ENCODE assay signal across 8 cellular contexts in genomic region chr12:27780612-27781408, GRCh38. TPM values are rescaled to one million over a fixed set of nuclear protein-coding genes. Genes with fewer than 3 reads are reported as not detected.
A peak's percentile ranks its signal among the peaks of the same experiment; 100 is the strongest.
DNase-seq lines count a peak whose midpoint lies in the region; ATAC-seq and TF ChIP-seq lines count a peak whose summit lies in the region.

No MANE protein-coding gene starts in this region.

- peaks cover 18% of the 10 kb centered on the region for H3K36me3 Mint-ChIP-seq in T-helper 2 cell treated with Interferon-gamma antibody and Interleukin-4, amounts not matched to agents 5 μg/mL and 100 μg/mL, for 36 hours (ENCODE audit: low read depth)
- peaks cover 6% of the 10 kb centered on the region for H3K36me3 Mint-ChIP-seq in dendritic cell treated with granulocyte-macrophage colony-stimulating factor and Interleukin-4, amounts not matched to agents 40 ng/mL and 50 ng/mL, for 4 days (ENCODE audit: low read depth)

- H2BK5ac ChIP-seq in mesendoderm (ENCODE audit: low read length), result no peak overlapping the region

- no peaks in the 10 kb centered on the region for H3K27me3 ChIP-seq in mesendoderm (ENCODE audit: insufficient read depth, low read length, poor library complexity)
- no peaks in the 10 kb centered on the region for H3K27me3 ChIP-seq in thoracic aorta (replicated peaks; ENCODE audit: insufficient read depth)

- H3K27ac ChIP-seq in mesendoderm (ENCODE audit: low read depth, low read length) (peak overlapping the region; percentile 92), thoracic aorta (peak overlapping the region; percentile 99)

- ATAC-seq in GM21576 (IDR thresholded peaks at IDR 0.05; ENCODE audit: unreplicated experiment), result peak; percentile 28
- no peak for ATAC-seq in thoracic aorta (ENCODE audit: insufficient number of reproducible peaks, low FRiP score, low read depth)

- no peak overlapping the region for H2AK5ac ChIP-seq in mesendoderm (ENCODE audit: low read length)

- no peak overlapping the region for H2BK15ac ChIP-seq in mesendoderm (replicated peaks; ENCODE audit: low read depth)

- peak overlapping the region; percentile 69 for H3K4me3 ChIP-seq in mesendoderm (ENCODE audit: low read length)
- peak overlapping the region; percentile 80 for H3K4me3 ChIP-seq in thoracic aorta

- no peak overlapping the region for H4K5ac ChIP-seq in mesendoderm (ENCODE audit: low read length)

- H3K18ac ChIP-seq in mesendoderm (ENCODE audit: low read length), result peak overlapping the region; percentile 62

- peaks cover 38% of the 10 kb centered on the region for H3K4me1 Mint-ChIP-seq in T-helper 2 cell treated with Interferon-gamma antibody and Interleukin-4, amounts not matched to agents 5 μg/mL and 100 μg/mL, for 36 hours (ENCODE audit: low read depth)
- peaks cover 27% of the 10 kb centered on the region for H3K4me1 Mint-ChIP-seq in dendritic cell treated with granulocyte-macrophage colony-stimulating factor and Interleukin-4, amounts not matched to agents 40 ng/mL and 50 ng/mL, for 4 days (ENCODE audit: low read depth)

- H3K4me3 Mint-ChIP-seq in T-helper 2 cell treated with Interferon-gamma antibody and Interleukin-4, amounts not matched to agents 5 μg/mL and 100 μg/mL, for 36 hours, result peak overlapping the region; percentile 83
- H3K4me3 Mint-ChIP-seq in dendritic cell treated with granulocyte-macrophage colony-stimulating factor and Interleukin-4, amounts not matched to agents 40 ng/mL and 50 ng/mL, for 4 days, result peak overlapping the region; percentile 82

- H3K4me2 ChIP-seq in mesendoderm (ENCODE audit: low read length), result peak overlapping the region; percentile 82

- no CpG with 5 or more reads among the region's 27 CpGs for WGBS in mesendoderm (ENCODE audit: extremely low coverage, insufficient coverage, low lambda C conversion rate)

- no peak overlapping the region for H4K8ac ChIP-seq in mesendoderm (ENCODE audit: low read depth, low read length)

- peaks cover 25% of the 10 kb centered on the region for H3K79me2 ChIP-seq in mesendoderm (ENCODE audit: control insufficient read depth, insufficient read depth, low read length)

- peak overlapping the region; percentile 85 for H3K9ac ChIP-seq in mesendoderm (ENCODE audit: low read length)

- intact Hi-C loops in dendritic cell treated with granulocyte-macrophage colony-stimulating factor and Interleukin-4, amounts not matched to agents 40 ng/mL and 50 ng/mL, for 4 days (cut with micrococcal nuclease), result no loop called here

- H3K23ac ChIP-seq in mesendoderm (ENCODE audit: low read length), result peak overlapping the region; percentile 59

- no peaks in the 10 kb centered on the region for H3K36me3 ChIP-seq in mesendoderm (ENCODE audit: control insufficient read depth, insufficient read depth, low read length)
- H3K36me3 ChIP-seq in thoracic aorta, result no peaks in the 10 kb centered on the region

- H3K27ac Mint-ChIP-seq in T-helper 2 cell treated with Interferon-gamma antibody and Interleukin-4, amounts not matched to agents 5 μg/mL and 100 μg/mL, for 36 hours, result peak overlapping the region; percentile 80
- peak overlapping the region; percentile 65 for H3K27ac Mint-ChIP-seq in dendritic cell treated with granulocyte-macrophage colony-stimulating factor and Interleukin-4, amounts not matched to agents 40 ng/mL and 50 ng/mL, for 4 days

- H3K9me3 ChIP-seq in thoracic aorta, result no peaks in the 10 kb centered on the region

- H2BK120ac ChIP-seq in mesendoderm (ENCODE audit: low read depth, low read length), result no peak overlapping the region

- peaks cover 15% of the 10 kb centered on the region for H3K27me3 Mint-ChIP-seq in T-helper 2 cell treated with Interferon-gamma antibody and Interleukin-4, amounts not matched to agents 5 μg/mL and 100 μg/mL, for 36 hours (ENCODE audit: low read depth)
- H3K27me3 Mint-ChIP-seq in dendritic cell treated with granulocyte-macrophage colony-stimulating factor and Interleukin-4, amounts not matched to agents 40 ng/mL and 50 ng/mL, for 4 days, result peaks cover 7% of the 10 kb centered on the region

- H3K4ac ChIP-seq in mesendoderm (ENCODE audit: low read depth, low read length), result peak overlapping the region; percentile 93

- peak overlapping the region; percentile 99 for H3K56ac ChIP-seq in mesendoderm (ENCODE audit: low read length)

- H3K79me1 ChIP-seq in mesendoderm (ENCODE audit: low read length), result peaks cover 5% of the 10 kb centered on the region

- TF ChIP-seq CTCF in thoracic aorta (IDR thresholded peaks at IDR 0.05) (no peak), GM10266 (IDR thresholded peaks at IDR 0.05; ENCODE audit: control insufficient read depth, insufficient read depth, low read depth, missing control alignments) (no peak)

- H3K9me3 Mint-ChIP-seq in T-helper 2 cell treated with Interferon-gamma antibody and Interleukin-4, amounts not matched to agents 5 μg/mL and 100 μg/mL, for 36 hours, result no peaks in the 10 kb centered on the region
- H3K9me3 Mint-ChIP-seq in dendritic cell treated with granulocyte-macrophage colony-stimulating factor and Interleukin-4, amounts not matched to agents 40 ng/mL and 50 ng/mL, for 4 days, result no peaks in the 10 kb centered on the region

- DNase-seq in GM03348 (ENCODE audit: low spot score) (peak; percentile 55), HuH-7.5 (ENCODE audit: low spot score) (peak; percentile 37), mesendoderm (peak; percentile 66), thoracic aorta (ENCODE audit: low spot score) (peak; percentile 24), GM10266 (ENCODE audit: extremely low spot score) (no peak)
- no peak for DNase-seq in T-helper 2 cell treated with Interferon-gamma antibody and Interleukin-4, amounts not matched to agents 5 μg/mL and 100 μg/mL, for 36 hours (ENCODE audit: low spot score)

- peaks cover 5% of the 10 kb centered on the region for H3K4me1 ChIP-seq in mesendoderm (ENCODE audit: control insufficient read depth, low read depth, low read length)
- peaks cover 18 to 44% of the 10 kb centered on the region in 2 donors for H3K4me1 ChIP-seq in thoracic aorta (ENCODE audit: control insufficient read depth in 1 of 2, low read depth in 2 of 2)

RNA-seq across cellular contexts. Expression of gene MANSC4, which starts 0.8 kb away (rescaled TPM):
- polyA plus RNA-seq in mesendoderm (2013, experiment 1 of 2), result 0.04 TPM
- polyA plus RNA-seq in mesendoderm (2013, experiment 2 of 2), result not detected
- not detected for total RNA-seq in thoracic aorta

RNA-seq across cellular contexts. Expression of gene KLHL42, which starts 0.8 kb away (rescaled TPM):
- polyA plus RNA-seq in mesendoderm (2013, experiment 1 of 2), result 17.1 TPM
- polyA plus RNA-seq in mesendoderm (2013, experiment 2 of 2), result 17.4 TPM
- 100 to 1,000 TPM in 1 of 2 donors, 10 to 100 TPM in 1; 94.6 to 111 TPM for total RNA-seq in thoracic aorta

Comparison
In these comparisons a context has a peak if more than half of its experiments do, and no peak if none do; other contexts are left out.
1. DNase-seq: peak in GM03348 (single experiment), HuH-7.5 (single experiment), mesendoderm (single experiment) and thoracic aorta (single experiment); none in T-helper 2 cell treated with Interferon-gamma antibody and Interleukin-4, amounts not matched to agents 5 μg/mL and 100 μg/mL, for 36 hours (single experiment) and GM10266 (single experiment).